ENCODE assay signal across 27 cellular contexts in genomic region chr11:40432358-40432757, GRCh38.
"Had no signal": no experiment of that assay in that cellular context is flagged by ENCODE, and none has a peak within 500 bp of the region (broad histone marks: within the 10 kb centered on the region; RNA-seq: fewer than 3 reads in every experiment).

No MANE protein-coding gene starts in this region.

- H3K4me3 ChIP-seq: stomach, suprapubic skin, testis, thoracic aorta, thyroid gland, tibial artery, tibial nerve, transverse colon, upper lobe of left lung, upper lobe of right lung, uterus, vagina had no signal

- H3K9me3 ChIP-seq: stomach, suprapubic skin, testis, thoracic aorta, thyroid gland, tibial artery, tibial nerve, upper lobe of left lung, upper lobe of right lung, uterus, vagina had no signal

- H3K27me3 ChIP-seq: stomach, suprapubic skin, testis, thyroid gland, tibial artery, tibial nerve, transverse colon, upper lobe of left lung, upper lobe of right lung, uterus, vagina had no signal

- FAIRE-seq: urothelium cell line had no signal

- H3K36me3 ChIP-seq: stomach, suprapubic skin, thoracic aorta, thyroid gland, tibial artery, tibial nerve, transverse colon, upper lobe of left lung, upper lobe of right lung, uterus, vagina had no signal

- H3K27ac ChIP-seq: stomach, suprapubic skin, testis, thoracic aorta, thyroid gland, tibial artery, tibial nerve, transverse colon, upper lobe of left lung, upper lobe of right lung, uterus, vagina had no signal

- DNase-seq: stimulated activated CD4-positive, alpha-beta T cell treated with anti-CD3 and anti-CD28 coated beads, Interleukin-2, amount 100 ng/mL, for 48 hours; stimulated activated CD4-positive, alpha-beta T cell treated with anti-CD3 and anti-CD28 coated beads, Interleukin-4, amount 100 ng/mL, for 1 hour; stimulated activated CD4-positive, alpha-beta T cell treated with anti-CD3 and anti-CD28 coated beads, Interleukin-4, amount 100 ng/mL, for 24 hours; stimulated activated CD4-positive, alpha-beta T cell treated with anti-CD3 and anti-CD28 coated beads, Interleukin-4, amount 100 ng/mL, for 4 hours; stimulated activated CD8-positive, alpha-beta memory T cell treated with anti-CD3 and anti-CD28 coated beads, Interleukin-4, amount 100 ng/mL, for 48 hours; stimulated activated naive B cell treated with anti-CD40 and anti-IgM and Interleukin-4, amounts not matched to agents 10 μg/mL and 1 μg/mL and 100 μg/mL, for 72 hours; stimulated activated naive CD4-positive, alpha-beta T cell; stimulated activated naive CD4-positive, alpha-beta T cell treated with Interleukin-2 at 50 U/mL for 16 hours; stimulated activated naive CD8-positive, alpha-beta T cell treated with anti-CD3 and anti-CD28 coated beads, Interleukin-15, amount 100 ng/mL, for 72 hours; stimulated activated naive CD8-positive, alpha-beta T cell treated with anti-CD3 and anti-CD28 coated beads, Interleukin-15, Interleukin-2, amounts not matched to agents 100 U/mL and 50 U/mL, for 24 hours; stomach; substantia nigra; testis; thyroid gland; tibial artery; transverse colon; trophoblast cell; upper lobe of left lung; upper lobe of right lung; uterus had no signal

- ATAC-seq: stimulated activated effector memory CD8-positive, alpha-beta T cell treated with anti-CD3 and anti-CD28 coated beads, Interleukin-12 subunit alpha, Interleukin-12 subunit beta, amount 100 ng/mL, for 72 hours; stimulated activated memory B cell treated with anti-CD40 and anti-IgM and Interleukin-4, amounts not matched to agents 10 μg/mL and 1 μg/mL and 100 μg/mL, for 72 hours; stimulated activated naive B cell treated with anti-CD40 and anti-IgM and Interleukin-4, amounts not matched to agents 10 μg/mL and 1 μg/mL and 100 μg/mL, for 72 hours; stimulated activated naive CD8-positive, alpha-beta T cell treated with anti-CD3 and anti-CD28 coated beads, Interleukin-15, amount 100 ng/mL, for 72 hours; stimulated activated naive CD8-positive, alpha-beta T cell treated with anti-CD3 and anti-CD28 coated beads, Interleukin-15, Interleukin-2, amounts not matched to agents 100 U/mL and 50 U/mL, for 24 hours; upper lobe of right lung had no signal

- H3K4me1 ChIP-seq: stomach, suprapubic skin, testis, thyroid gland, tibial artery, tibial nerve, transverse colon, upper lobe of left lung, upper lobe of right lung, uterus, vagina had no signal
